Comparison of ENCODE assay signal across 1 cellular context in the genomic region with DNA sequence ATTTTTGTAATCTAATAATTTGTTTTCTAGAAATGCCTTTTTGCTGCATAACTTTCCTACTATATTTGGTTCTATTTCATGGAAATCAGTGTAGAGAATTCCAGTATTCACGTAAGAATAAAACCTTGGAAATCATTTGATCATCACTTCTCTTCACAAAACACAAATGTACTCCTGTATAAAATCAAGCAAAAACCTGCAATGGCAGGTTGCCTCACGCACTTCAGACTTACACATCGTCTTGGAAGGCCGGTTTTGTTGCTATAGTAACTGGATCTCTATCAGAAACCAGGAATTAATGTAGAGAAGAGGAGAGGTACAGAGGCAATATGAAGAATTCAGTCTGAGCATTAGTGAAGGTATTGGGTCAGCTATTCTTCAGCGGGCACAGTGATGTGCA.
TF ChIP-seq lines count a peak whose summit lies in the region.

No MANE protein-coding gene starts in this region.

TF ChIP-seq in HepG2, 621 proteins besides CTCF, POLR2A, EP300 and RAD21 (continued from another document):
- TF ChIP-seq, protein P1, sequence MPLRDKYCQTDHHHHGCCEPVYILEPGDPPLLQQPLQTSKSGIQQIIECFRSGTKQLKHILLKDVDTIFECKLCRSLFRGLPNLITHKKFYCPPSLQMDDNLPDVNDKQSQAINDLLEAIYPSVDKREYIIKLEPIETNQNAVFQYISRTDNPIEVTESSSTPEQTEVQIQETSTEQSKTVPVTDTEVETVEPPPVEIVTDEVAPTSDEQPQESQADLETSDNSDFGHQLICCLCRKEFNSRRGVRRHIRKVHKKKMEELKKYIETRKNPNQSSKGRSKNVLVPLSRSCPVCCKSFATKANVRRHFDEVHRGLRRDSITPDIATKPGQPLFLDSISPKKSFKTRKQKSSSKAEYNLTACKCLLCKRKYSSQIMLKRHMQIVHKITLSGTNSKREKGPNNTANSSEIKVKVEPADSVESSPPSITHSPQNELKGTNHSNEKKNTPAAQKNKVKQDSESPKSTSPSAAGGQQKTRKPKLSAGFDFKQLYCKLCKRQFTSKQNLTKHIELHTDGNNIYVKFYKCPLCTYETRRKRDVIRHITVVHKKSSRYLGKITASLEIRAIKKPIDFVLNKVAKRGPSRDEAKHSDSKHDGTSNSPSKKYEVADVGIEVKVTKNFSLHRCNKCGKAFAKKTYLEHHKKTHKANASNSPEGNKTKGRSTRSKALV (CRISPR knock-in tag; IDR thresholded peaks at IDR 0.05), result no peak
- no peak for TF ChIP-seq SMYD3 (CRISPR knock-in tag; IDR thresholded peaks at IDR 0.05)
- TF ChIP-seq, protein P2, sequence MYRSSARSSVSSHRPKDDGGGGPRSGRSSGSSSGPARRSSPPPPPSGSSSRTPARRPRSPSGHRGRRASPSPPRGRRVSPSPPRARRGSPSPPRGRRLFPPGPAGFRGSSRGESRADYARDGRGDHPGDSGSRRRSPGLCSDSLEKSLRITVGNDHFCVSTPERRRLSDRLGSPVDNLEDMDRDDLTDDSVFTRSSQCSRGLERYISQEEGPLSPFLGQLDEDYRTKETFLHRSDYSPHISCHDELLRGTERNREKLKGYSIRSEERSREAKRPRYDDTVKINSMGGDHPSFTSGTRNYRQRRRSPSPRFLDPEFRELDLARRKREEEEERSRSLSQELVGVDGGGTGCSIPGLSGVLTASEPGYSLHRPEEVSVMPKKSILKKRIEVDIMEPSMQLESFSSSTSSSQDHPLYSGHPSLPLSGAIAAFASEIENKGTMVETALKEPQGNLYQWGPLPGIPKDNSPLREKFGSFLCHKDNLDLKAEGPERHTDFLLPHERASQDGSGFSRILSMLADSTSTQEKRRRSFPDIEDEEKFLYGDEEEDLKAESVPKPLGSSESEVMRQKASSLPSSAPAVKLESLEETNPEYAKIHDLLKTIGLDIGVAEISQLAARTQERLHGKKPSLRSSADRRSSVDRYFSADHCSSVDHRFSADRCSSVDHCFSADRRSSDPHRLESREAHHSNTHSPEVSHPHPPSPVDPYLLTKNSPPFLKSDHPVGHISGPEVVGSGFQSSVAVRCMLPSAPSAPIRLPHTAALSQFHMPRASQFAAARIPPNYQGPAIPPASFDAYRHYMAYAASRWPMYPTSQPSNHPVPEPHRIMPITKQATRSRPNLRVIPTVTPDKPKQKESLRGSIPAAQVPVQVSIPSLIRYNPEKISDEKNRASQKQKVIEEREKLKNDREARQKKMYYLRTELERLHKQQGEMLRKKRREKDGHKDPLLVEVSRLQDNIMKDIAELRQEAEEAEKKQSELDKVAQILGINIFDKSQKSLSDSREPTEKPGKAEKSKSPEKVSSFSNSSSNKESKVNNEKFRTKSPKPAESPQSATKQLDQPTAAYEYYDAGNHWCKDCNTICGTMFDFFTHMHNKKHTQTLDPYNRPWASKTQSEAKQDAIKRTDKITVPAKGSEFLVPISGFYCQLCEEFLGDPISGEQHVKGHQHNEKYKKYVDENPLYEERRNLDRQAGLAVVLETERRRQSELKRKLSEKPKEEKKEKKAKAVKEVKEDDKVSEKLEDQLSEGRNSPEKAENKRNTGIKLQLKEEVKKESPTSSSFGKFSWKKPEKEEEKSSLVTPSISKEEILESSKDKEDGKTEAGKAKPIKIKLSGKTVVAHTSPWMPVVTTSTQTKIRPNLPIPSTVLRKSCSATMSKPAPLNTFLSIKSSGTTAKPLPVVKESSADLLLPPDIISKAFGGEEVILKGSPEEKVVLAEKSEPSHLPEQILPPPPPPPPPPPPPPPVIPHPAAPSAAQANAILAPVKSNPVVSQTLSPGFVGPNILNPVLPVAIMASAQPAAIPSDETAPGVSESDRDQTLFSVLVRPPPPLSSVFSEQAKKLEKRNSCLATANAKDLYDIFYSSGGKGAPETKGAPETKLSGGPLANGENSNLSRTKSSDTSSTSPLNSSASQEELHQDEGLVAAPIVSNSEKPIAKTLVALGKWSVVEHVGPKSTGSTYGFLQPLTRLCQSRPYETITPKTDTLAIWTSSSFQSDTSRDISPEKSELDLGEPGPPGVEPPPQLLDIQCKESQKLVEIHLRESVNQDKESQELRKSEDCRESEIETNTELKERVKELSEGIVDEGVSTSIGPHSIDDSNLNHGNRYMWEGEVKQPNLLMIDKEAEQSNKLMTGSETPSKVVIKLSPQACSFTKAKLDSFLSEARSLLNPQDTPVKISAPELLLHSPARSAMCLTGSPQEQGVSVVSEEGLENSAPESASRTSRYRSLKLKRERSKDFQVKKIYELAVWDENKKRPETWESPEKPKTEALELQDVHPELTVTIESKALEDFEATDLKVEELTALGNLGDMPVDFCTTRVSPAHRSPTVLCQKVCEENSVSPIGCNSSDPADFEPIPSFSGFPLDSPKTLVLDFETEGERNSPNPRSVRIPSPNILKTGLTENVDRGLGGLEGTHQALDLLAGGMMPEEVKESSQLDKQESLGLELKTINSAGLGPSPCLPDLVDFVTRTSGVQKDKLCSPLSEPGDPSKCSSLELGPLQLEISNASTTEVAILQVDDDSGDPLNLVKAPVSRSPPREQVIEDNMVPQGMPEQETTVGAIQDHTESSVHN (CRISPR knock-in tag; IDR thresholded peaks at IDR 0.05), result no peak
